In genomic region chr2:150716186-150716585, GRCh38 we compare ENCODE assay signal across 21 cellular contexts.
A peak's percentile ranks its signal among the peaks of the same experiment; 100 is the strongest.
DNase-seq lines count a peak whose midpoint lies in the region; FAIRE-seq and TF ChIP-seq lines count a peak whose summit lies in the region.
"Had no signal": no experiment of that assay in that cellular context is flagged by ENCODE, and none has a peak within 500 bp of the region (broad histone marks: within the 10 kb centered on the region; RNA-seq: fewer than 3 reads in every experiment).

No MANE protein-coding gene starts in this region.

- H3K9me3 ChIP-seq in GM23248 (ENCODE audit: low read depth), result no peaks in the 10 kb centered on the region
- H3K9me3 ChIP-seq in mesenchymal stem cell (ENCODE audit: control insufficient read depth, low read length), result no peaks in the 10 kb centered on the region
- H3K9me3 ChIP-seq in endodermal cell (ENCODE audit: control insufficient read depth, low read length), result no peaks in the 10 kb centered on the region
- no peaks in the 10 kb centered on the region for H3K9me3 ChIP-seq in WERI-Rb-1 (ENCODE audit: severe bottlenecking)
- H3K9me3 ChIP-seq: A549 had no signal

- H3K9me2 ChIP-seq in GM23248 (ENCODE audit: insufficient read depth), result no peaks in the 10 kb centered on the region

- no peak overlapping the region for H3K27ac Mint-ChIP-seq in endodermal cell
- H3K27ac Mint-ChIP-seq: CD14-positive monocyte, HFFc6 had no signal

- peaks cover 14% of the 10 kb centered on the region for H3F3A ChIP-seq in GM23248 (ENCODE audit: insufficient read depth)

- peak overlapping the region; percentile 2; the same call in 1 of the 2 replicates for H3K27ac ChIP-seq in GM23248
- H3K27ac ChIP-seq in mesenchymal stem cell (ENCODE audit: low read length, poor library complexity, severe bottlenecking), result no peak overlapping the region
- no peak overlapping the region for H3K27ac ChIP-seq in endodermal cell (ENCODE audit: low read depth, low read length)
- no peak overlapping the region for H3K27ac ChIP-seq in WERI-Rb-1
- H3K27ac ChIP-seq: A549, KMS-11 had no signal

- H4K20me1 ChIP-seq in GM23248 (ENCODE audit: insufficient read depth), result no peaks in the 10 kb centered on the region

- in situ Hi-C loops in GM23248 (cut with MboI), result no loop called here

- H3K9ac ChIP-seq in GM23248 (no peak overlapping the region), mesenchymal stem cell (ENCODE audit: low read length) (peak overlapping the region; percentile 62), endodermal cell (ENCODE audit: extremely low read depth, low read length, poor library complexity, severe bottlenecking) (no peak overlapping the region)
- H3K9ac ChIP-seq: KMS-11 had no signal

- H3K18ac ChIP-seq in mesenchymal stem cell (ENCODE audit: low read depth in 1 of 2, low read length in 2 of 2), result no peak overlapping the region

- H3K4me3 ChIP-seq in AG10803 (ENCODE audit: low read length) (no peak overlapping the region), GM23248 (no peak overlapping the region), bronchial epithelial cell (ENCODE audit: low read depth, low read length) (no peak overlapping the region), mesenchymal stem cell (ENCODE audit: insufficient read depth in 1 of 2, low read depth in 1 of 2, low read length in 2 of 2) (no peak overlapping the region), endodermal cell (ENCODE audit: low read length) (no peak overlapping the region), WERI-Rb-1 (ENCODE audit: low read depth, low read length) (no peak overlapping the region)
- H3K4me3 ChIP-seq: A549 had no signal

- H3K27me3 ChIP-seq in GM23248 (replicated peaks; ENCODE audit: insufficient read depth) (no peaks in the 10 kb centered on the region), bronchial epithelial cell (ENCODE audit: control insufficient read depth, insufficient read depth, low read length) (no peaks in the 10 kb centered on the region), mesenchymal stem cell (ENCODE audit: control insufficient read depth in 1 of 2, insufficient read depth in 1 of 2, low read length in 2 of 2) (no peaks in the 10 kb centered on the region), endodermal cell (ENCODE audit: control insufficient read depth, insufficient read depth, low read length, poor library complexity, severe bottlenecking) (no peaks in the 10 kb centered on the region), WERI-Rb-1 (ENCODE audit: insufficient read depth, low read depth, severe bottlenecking) (no peaks in the 10 kb centered on the region)

- H3K4me2 ChIP-seq in GM23248 (ENCODE audit: unreplicated experiment) (peak overlapping the region; percentile 15), mesenchymal stem cell (ENCODE audit: low read length, poor library complexity, severe bottlenecking) (no peak overlapping the region)
- H3K4me2 ChIP-seq: A549, KMS-11 had no signal

- H2BK12ac ChIP-seq in mesenchymal stem cell (ENCODE audit: low read length in 2 of 2), result no peak overlapping the region

- H3K27me3 Mint-ChIP-seq in endodermal cell (ENCODE audit: insufficient read depth), result no peaks in the 10 kb centered on the region

- no peak overlapping the region for H3K23ac ChIP-seq in mesenchymal stem cell (ENCODE audit: low read length in 2 of 2)

- no peaks in the 10 kb centered on the region for H3K79me1 ChIP-seq in mesenchymal stem cell (replicated peaks; ENCODE audit: low read length, poor library complexity, severe bottlenecking)

- TF ChIP-seq CTCF in AG10803 (conservative IDR thresholded peaks at IDR 0.05; ENCODE audit: low read length) (no peak), bronchial epithelial cell (IDR thresholded peaks at IDR 0.05; ENCODE audit: insufficient read depth, low read length, severe bottlenecking) (no peak), endodermal cell (conservative IDR thresholded peaks at IDR 0.05) (no peak), WERI-Rb-1 (IDR thresholded peaks at IDR 0.05; ENCODE audit: low read depth, low read length) (no peak)

- H3K36me3 Mint-ChIP-seq in endodermal cell (ENCODE audit: low read depth), result no peaks in the 10 kb centered on the region
- H3K36me3 Mint-ChIP-seq: CD14-positive monocyte had no signal

- H2BK120ac ChIP-seq in mesenchymal stem cell (ENCODE audit: low read depth, low read length), result no peak overlapping the region

- H3K79me2 ChIP-seq in GM23248 (ENCODE audit: insufficient read depth), result no peaks in the 10 kb centered on the region

- 26 to 29% methylated on average over 1 of the region's 1 CpG for WGBS in GM23248 (ENCODE audit: low coverage in 1 of 2, low lambda C conversion rate in 2 of 2, missing lambda C conversion rate in 2 of 2), 2 experiments
- WGBS in mesenchymal stem cell, result no CpG with 5 or more reads among the region's 1 CpG
- WGBS in endodermal cell (ENCODE audit: insufficient coverage in 1 of 2, insufficient read length in 1 of 2), 2 experiments, result 100% methylated on average over 1 of the region's 1 CpG

- H2AK5ac ChIP-seq in mesenchymal stem cell (ENCODE audit: low read length, severe bottlenecking), result no peak overlapping the region

- no peak overlapping the region for H4K91ac ChIP-seq in mesenchymal stem cell (ENCODE audit: low read length)

- DNase-seq in AG10803 (ENCODE audit: low read depth) (peak; percentile 87), GM23248 (peak; percentile 46), bronchial epithelial cell (ENCODE audit: low read depth) (peak; percentile 13), mesenchymal stem cell (no peak), endodermal cell (no peak), WERI-Rb-1 (no peak), T-helper 2 cell (no peak)
- DNase-seq: DMS79 treated with DMSO at 0.1 percent for 48 hours, H7, HFFc6, NCI-H1417 treated with DMSO at 0.1 percent for 48 hours, NCI-H187 treated with DMSO at 0.1 percent for 48 hours, NCI-H226, NCI-H524, NCI-H82, OCI-M1, Right ventricle myocardium superior had no signal

- H3K14ac ChIP-seq in mesenchymal stem cell (ENCODE audit: low read length in 2 of 2), result no peak overlapping the region

- H2AFZ ChIP-seq in GM23248 (peak overlapping the region; percentile 4), mesenchymal stem cell (ENCODE audit: low read depth, low read length) (no peak overlapping the region)

- no peak overlapping the region for H2BK15ac ChIP-seq in mesenchymal stem cell (ENCODE audit: low read depth, poor library complexity, severe bottlenecking)

- peaks cover 16% of the 10 kb centered on the region for H3K4me1 ChIP-seq in GM23248 (ENCODE audit: insufficient read depth)
- H3K4me1 ChIP-seq in mesenchymal stem cell (ENCODE audit: control insufficient read depth, insufficient read depth, low read depth, low read length), result no peaks in the 10 kb centered on the region
- H3K4me1 ChIP-seq in endodermal cell (ENCODE audit: control insufficient read depth, insufficient read depth, low read length), result no peaks in the 10 kb centered on the region
- H3K4me1 ChIP-seq: A549 had no signal

- H3K4ac ChIP-seq in mesenchymal stem cell (ENCODE audit: low read depth in 1 of 2, low read length in 2 of 2), result no peak overlapping the region

- no peak overlapping the region for H3K4me3 Mint-ChIP-seq in endodermal cell
- H3K4me3 Mint-ChIP-seq: CD14-positive monocyte, HFFc6 had no signal

- no peaks in the 10 kb centered on the region for H3K4me1 Mint-ChIP-seq in endodermal cell
- H3K4me1 Mint-ChIP-seq: CD14-positive monocyte had no signal

- H3K36me3 ChIP-seq in GM23248 (ENCODE audit: low read depth) (no peaks in the 10 kb centered on the region), bronchial epithelial cell (ENCODE audit: control insufficient read depth, insufficient read depth, low read length) (no peaks in the 10 kb centered on the region), mesenchymal stem cell (ENCODE audit: control insufficient read depth in 1 of 2, insufficient read depth in 2 of 2, low read depth in 1 of 2, low read length in 2 of 2) (no peaks in the 10 kb centered on the region), endodermal cell (ENCODE audit: control insufficient read depth, insufficient read depth, low read length) (no peaks in the 10 kb centered on the region), WERI-Rb-1 (no peaks in the 10 kb centered on the region)

- no peak overlapping the region for H4K8ac ChIP-seq in mesenchymal stem cell (ENCODE audit: low read length)

- no peak for FAIRE-seq in bronchial epithelial cell (lab: Jason Lieb, UNC)
- FAIRE-seq: A549, GM19239 had no signal

- no peaks in the 10 kb centered on the region for H3K9me3 Mint-ChIP-seq in endodermal cell
- H3K9me3 Mint-ChIP-seq: HFFc6 had no signal

- no peak overlapping the region for H2BK5ac ChIP-seq in mesenchymal stem cell (ENCODE audit: low read depth, low read length, poor library complexity, severe bottlenecking)

Comparison
In these comparisons a context has a peak if more than half of its experiments do, and no peak if none do; other contexts are left out.
1. DNase-seq: peak in AG10803 (single experiment), GM23248 (single experiment) and bronchial epithelial cell (single experiment); none in mesenchymal stem cell (single experiment), endodermal cell (single experiment), WERI-Rb-1 (single experiment) and T-helper 2 cell (0 of 5).